9 cellular contexts compared by ENCODE assay signal in genomic region chr14:61470261-61470953, GRCh38.
DNase-seq lines count a peak whose midpoint lies in the region; ATAC-seq and TF ChIP-seq lines count a peak whose summit lies in the region.
"Had no signal": no experiment of that assay in that cellular context is flagged by ENCODE, and none has a peak within 500 bp of the region (broad histone marks: within the 10 kb centered on the region; RNA-seq: fewer than 3 reads in every experiment).

No MANE protein-coding gene starts in this region.

- DNase-seq in AG10803 (ENCODE audit: low read depth) = peak; percentile 96
- peak; percentile 55 for DNase-seq in HK-2 (ENCODE audit: unreplicated experiment)
- DNase-seq in SW480 (ENCODE audit: low spot score) = peak; percentile 32
- peak; percentile 94 for DNase-seq in fibroblast of gingiva (ENCODE audit: low read depth)
- DNase-seq in retina = peak; percentile 53
- no peak for DNase-seq in Ammon's horn (ENCODE audit: low spot score)
- DNase-seq in COLO668 (lab: John Stamatoyannopoulos, UW; ENCODE audit: unreplicated experiment) = no peak

- TF ChIP-seq CTCF in AG10803 (conservative IDR thresholded peaks at IDR 0.05; ENCODE audit: low read length) = peak; percentile 28; the same call in 1 of the 2 replicates

- H3K4me3 ChIP-seq in AG10803 (ENCODE audit: low read length) = no peak overlapping the region
- H3K4me3 ChIP-seq: ovary had no signal

- ATAC-seq in GM19397 (IDR thresholded peaks at IDR 0.05; ENCODE audit: unreplicated experiment) = no peak

Comparison
In these comparisons a context has a peak if more than half of its experiments do, and no peak if none do; other contexts are left out.
1. DNase-seq: peak in AG10803 (single experiment), HK-2 (single experiment), SW480 (single experiment), fibroblast of gingiva (single experiment) and retina (single experiment); none in Ammon's horn (single experiment) and COLO668 (single experiment).